Comparison of ENCODE assay signal across 9 cellular contexts in the genomic region with DNA sequence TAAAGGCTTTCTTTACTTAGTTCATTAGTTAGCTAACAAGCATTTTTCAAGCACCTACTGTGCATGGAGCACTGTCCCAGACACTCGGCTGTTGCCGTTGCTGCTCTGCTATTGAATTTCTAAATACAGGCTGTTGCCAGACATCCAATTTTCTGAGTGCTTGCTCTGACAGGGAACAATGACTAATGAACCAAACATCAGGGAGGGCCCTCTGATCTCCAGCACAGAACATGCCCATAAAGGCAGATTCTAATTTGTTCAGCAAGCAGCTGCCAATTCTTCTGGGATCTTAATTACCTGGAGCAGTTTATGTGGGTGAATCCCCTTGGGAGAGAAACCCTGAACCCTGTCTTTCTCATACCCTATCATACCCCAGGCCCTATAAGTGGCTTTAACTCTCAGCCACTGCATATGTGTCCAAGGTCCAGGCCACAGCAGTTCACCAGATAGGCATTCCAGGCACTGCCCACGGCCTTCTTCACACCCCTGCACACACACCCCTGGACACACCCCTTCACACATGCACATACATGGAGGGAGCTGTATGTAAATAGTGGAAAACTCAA. TPM values are rescaled to one million over a fixed set of nuclear protein-coding genes. Genes with fewer than 3 reads are reported as not detected.
DNase-seq lines count a peak whose midpoint lies in the region; ATAC-seq and TF ChIP-seq lines count a peak whose summit lies in the region.
"Had no signal": no experiment of that assay in that cellular context is flagged by ENCODE, and none has a peak within 500 bp of the region (broad histone marks: within the 10 kb centered on the region; RNA-seq: fewer than 3 reads in every experiment).

No MANE protein-coding gene starts in this region.

- POLR2A ChIA-PET in CD4-positive, alpha-beta T cell (lab: Charles Lee), result no interaction called here

- no peaks in the 10 kb centered on the region for H3K36me3 Mint-ChIP-seq in HFFc6 (ENCODE audit: low read depth)
- H3K36me3 Mint-ChIP-seq in CD4-positive, alpha-beta T cell (ENCODE audit: low read depth), result no peaks in the 10 kb centered on the region

- DNase-seq in HFFc6 (peak; percentile 62), NCI-H774 (lab: John Stamatoyannopoulos, UW) (peak; percentile 55), posterior vena cava (ENCODE audit: low spot score) (no peak), G401 (ENCODE audit: low spot score) (no peak)
- no peak for DNase-seq in stimulated activated naive CD4-positive, alpha-beta T cell treated with Interleukin-2 at 50 U/mL for 16 hours (lab: John Stamatoyannopoulos, UW)
- no peak for DNase-seq in CD4-positive, alpha-beta T cell

- peak overlapping the region; percentile 77 to 86 (median 77) for H3K27ac ChIP-seq in gastroesophageal sphincter
- H3K27ac ChIP-seq in CD4-positive, alpha-beta T cell (ENCODE audit: low read depth, low read length), result no peak overlapping the region

- CTCF ChIA-PET in CD4-positive, alpha-beta T cell (lab: Charles Lee), result interaction anchor here (0.9 kb wide), 1 partner anchor 75 kb away, joined by 3 read pairs; no protein-coding TSS in a partner anchor

- H3K4me1 Mint-ChIP-seq in HFFc6 (ENCODE audit: low read depth), result peaks cover 17% of the 10 kb centered on the region
- H3K4me1 Mint-ChIP-seq in CD4-positive, alpha-beta T cell (ENCODE audit: low read depth), result peaks cover 11% of the 10 kb centered on the region

- H3K4me2 ChIP-seq in skeletal muscle satellite cell (ENCODE audit: low read length), result peak overlapping the region; percentile 61

- H3K9me3 Mint-ChIP-seq in HFFc6, result no peaks in the 10 kb centered on the region
- H3K9me3 Mint-ChIP-seq in CD4-positive, alpha-beta T cell, result no peaks in the 10 kb centered on the region

- TF ChIP-seq CTCF in HFFc6 (IDR thresholded peaks at IDR 0.05), result no peak
- no peak for TF ChIP-seq CTCF in gastroesophageal sphincter (IDR thresholded peaks at IDR 0.05)
- no peak for TF ChIP-seq CTCF in CD4-positive, alpha-beta T cell (IDR thresholded peaks at IDR 0.05)

- ATAC-seq in gastroesophageal sphincter, result peak; percentile 83
- ATAC-seq in CD4-positive, alpha-beta T cell (ENCODE audit: poor library complexity), result no peak

- TF ChIP-seq POLR2A in gastroesophageal sphincter (IDR thresholded peaks at IDR 0.05), result no peak

- no peak overlapping the region for H3K4me3 Mint-ChIP-seq in HFFc6
- no peak overlapping the region for H3K4me3 Mint-ChIP-seq in CD4-positive, alpha-beta T cell

- H3K27me3 Mint-ChIP-seq in HFFc6 (ENCODE audit: insufficient read depth), result no peaks in the 10 kb centered on the region; the same call in 1 of the 2 replicates
- no peaks in the 10 kb centered on the region for H3K27me3 Mint-ChIP-seq in CD4-positive, alpha-beta T cell

- in situ Hi-C loops in G401 (cut with HindIII; ENCODE audit: low sequenced_read_pairs), result no loop called here

- WGBS in gastroesophageal sphincter (ENCODE audit: low coverage in 1 of 2), 2 donors, result 15% methylated on average over 2 of the region's 3 CpGs; no CpG with 5 or more reads in 1 of the 2 donors

- H3K9ac ChIP-seq in skeletal muscle satellite cell (ENCODE audit: low read depth, low read length), result no peak overlapping the region

- H3K4me3 ChIP-seq in gastroesophageal sphincter (no peak overlapping the region), skeletal muscle satellite cell (ENCODE audit: low read length) (no peak overlapping the region)

- no peak for TF ChIP-seq EP300 in gastroesophageal sphincter (IDR thresholded peaks at IDR 0.05)

- H3K4me1 ChIP-seq in gastroesophageal sphincter (peaks cover 16 to 93% (median 32%) of the 10 kb centered on the region in 3 donors), skeletal muscle satellite cell (ENCODE audit: control insufficient read depth, insufficient read depth, low read length) (peaks cover 28% of the 10 kb centered on the region)

- H3K36me3 ChIP-seq in gastroesophageal sphincter (no peaks in the 10 kb centered on the region), skeletal muscle satellite cell (ENCODE audit: insufficient read depth, low read length) (no peaks in the 10 kb centered on the region)

- no peak overlapping the region for H3K27ac Mint-ChIP-seq in HFFc6
- H3K27ac Mint-ChIP-seq in CD4-positive, alpha-beta T cell, result no peak overlapping the region

- H3K9me3 ChIP-seq in gastroesophageal sphincter, result no peaks in the 10 kb centered on the region
- H3K9me3 ChIP-seq in skeletal muscle satellite cell (replicated peaks; ENCODE audit: low read length), result no peaks in the 10 kb centered on the region
- H3K9me3 ChIP-seq in CD4-positive, alpha-beta T cell (ENCODE audit: control insufficient read depth, low read length), result no peaks in the 10 kb centered on the region

- no peaks in the 10 kb centered on the region for H3K27me3 ChIP-seq in gastroesophageal sphincter
- peaks cover 10% of the 10 kb centered on the region for H3K27me3 ChIP-seq in skeletal muscle satellite cell (ENCODE audit: control insufficient read depth, insufficient read depth, low read length)
- no peaks in the 10 kb centered on the region for H3K27me3 ChIP-seq in CD4-positive, alpha-beta T cell (ENCODE audit: control insufficient read depth, insufficient read depth, low read length)

- intact Hi-C loops in posterior vena cava (cut with DNase I), result loop anchor here in 1 of 2 donors (5.0 kb wide), 1 partner anchor 715 kb away; no protein-coding TSS in a partner anchor
- intact Hi-C loops in CD4-positive, alpha-beta T cell (cut with DNase I, micrococcal nuclease), result loop anchor here in 1 of 2 experiments (10.0 kb wide), 1 partner anchor 147 kb away; no protein-coding TSS in a partner anchor

RNA-seq across cellular contexts. Expression of gene TSC22D3, which starts 27.9 kb away (rescaled TPM):
- 10 to 100 TPM; 11.0 to 17.8 (median 12.2) TPM for total RNA-seq in HFFc6 (2021; fragmentation: NEBNext Ultra II Directional; extraction: Animal tissue kit (Norgen Biotek cat#: 25700))
- total RNA-seq in gastroesophageal sphincter (100 to 1,000 TPM; 561 to 849 (median 691) TPM), posterior vena cava (100 to 1,000 TPM; 187 to 309 TPM)
- total RNA-seq in skeletal muscle satellite cell (2012; rRNA removed), result 24.9 and 25.6 TPM in 2 replicates
- not detected in 2 replicates for total RNA-seq in G401 (2014; rRNA removed; shearing (Covaris generic))
- 1,000 to 10,000 TPM; 3,132 to 3,144 TPM for total RNA-seq in CD4-positive, alpha-beta T cell

RNA-seq across cellular contexts. Expression of gene NCBP2L, which starts 29.9 kb away (rescaled TPM):
- not detected for total RNA-seq in HFFc6 (2021; fragmentation: NEBNext Ultra II Directional; extraction: Animal tissue kit (Norgen Biotek cat#: 25700))
- total RNA-seq in gastroesophageal sphincter (under 1 TPM in 1 of 4 donors, not detected in 3; 0.31 TPM), posterior vena cava (not detected)
- total RNA-seq in skeletal muscle satellite cell (2012; rRNA removed), result not detected in 2 replicates
- total RNA-seq in G401 (2014; rRNA removed; shearing (Covaris generic)), result not detected in 2 replicates
- total RNA-seq in CD4-positive, alpha-beta T cell, result not detected
- total RNA-seq: glomerular endothelial cell had no signal

Comparison
In these comparisons a context has a peak if more than half of its experiments do, and no peak if none do; other contexts are left out.
1. DNase-seq: peak in HFFc6 (single experiment) and NCI-H774 (single experiment); none in posterior vena cava (single experiment), stimulated activated naive CD4-positive, alpha-beta T cell treated with Interleukin-2 at 50 U/mL for 16 hours (single experiment), G401 (single experiment) and CD4-positive, alpha-beta T cell (0 of 10).
2. RNA of gene TSC22D3, which starts 27.9 kb away (total RNA-seq): 3,132 to 3,144 TPM in CD4-positive, alpha-beta T cell, 561 to 849 TPM in gastroesophageal sphincter, 187 to 309 TPM in posterior vena cava and 11.0 to 17.8 TPM in HFFc6; not detected in G401; every median in the first group is over 10 times any median in the second.